ENCODE assay signal across 1 cellular context in genomic region chr6:25410102-25410501, GRCh38.
TF ChIP-seq lines count a peak whose summit lies in the region.

No MANE protein-coding gene starts in this region.

TF ChIP-seq in GM12878, 131 proteins besides CTCF, POLR2A, EP300 and RAD21 (continued from another document):
- TF ChIP-seq ZNF687 (IDR thresholded peaks at IDR 0.05): no peak
- TF ChIP-seq TARDBP (IDR thresholded peaks at IDR 0.05; ENCODE audit: borderline replicate concordance): no peak
- no peak for TF ChIP-seq SUPT20H (IDR thresholded peaks at IDR 0.05; ENCODE audit: borderline replicate concordance, control insufficient read depth, low read depth, low read length)
- TF ChIP-seq CEBPB (IDR thresholded peaks at IDR 0.05; ENCODE audit: borderline replicate concordance in 1 of 2, low read depth in 2 of 2, low read length in 2 of 2): no peak
- no peak for TF ChIP-seq FOS (IDR thresholded peaks at IDR 0.05; ENCODE audit: borderline replicate concordance, extremely low read depth, insufficient read length)
- TF ChIP-seq BACH1 (IDR thresholded peaks at IDR 0.05; ENCODE audit: borderline replicate concordance): no peak
- no peak for TF ChIP-seq USF2 (IDR thresholded peaks at IDR 0.05; ENCODE audit: borderline replicate concordance, low read depth, low read length)
- TF ChIP-seq YY1 (IDR thresholded peaks at IDR 0.05; ENCODE audit: low read depth, low read length): no peak
- no peak for TF ChIP-seq KAT2A (conservative IDR thresholded peaks at IDR 0.05; ENCODE audit: control insufficient read depth, low read depth, low read length)
- no peak for TF ChIP-seq NFIC (IDR thresholded peaks at IDR 0.05; ENCODE audit: low read depth, low read length)
- no peak for TF ChIP-seq NR2C2 (IDR thresholded peaks at IDR 0.05; ENCODE audit: borderline replicate concordance, control insufficient read depth, insufficient read length, low read depth)
- no peak for TF ChIP-seq FOXM1 (IDR thresholded peaks at IDR 0.05; ENCODE audit: low read depth, low read length)
